In genomic region chr10:50563906-50564305, GRCh38 we compare ENCODE assay signal across 28 cellular contexts. TPM values are rescaled to one million over a fixed set of nuclear protein-coding genes. Genes with fewer than 3 reads are reported as not detected.
A peak's percentile ranks its signal among the peaks of the same experiment; 100 is the strongest.
DNase-seq lines count a peak whose midpoint lies in the region; ATAC-seq, FAIRE-seq and TF ChIP-seq lines count a peak whose summit lies in the region.
"Had no signal": no experiment of that assay in that cellular context is flagged by ENCODE, and none has a peak within 500 bp of the region (broad histone marks: within the 10 kb centered on the region; RNA-seq: fewer than 3 reads in every experiment).

No MANE protein-coding gene starts in this region.

- FAIRE-seq in bronchial epithelial cell (lab: Jason Lieb, UNC) (peak; percentile 68), urothelium cell line (lab: Jason Lieb, UNC) (peak; percentile 59)
- FAIRE-seq: GM18507, islet of Langerhans had no signal

- TF ChIP-seq CTCF in bronchial epithelial cell (IDR thresholded peaks at IDR 0.05; ENCODE audit: insufficient read depth, low read length, severe bottlenecking): no peak

- ATAC-seq in GM19395 (IDR thresholded peaks at IDR 0.05; ENCODE audit: unreplicated experiment) (no peak), HG03139 (IDR thresholded peaks at IDR 0.05; ENCODE audit: unreplicated experiment) (no peak)
- ATAC-seq: activated T-cell treated with anti-CD3 and anti-CD28 coated beads, Interleukin-2, amount 50 U/mL, for 4 hours; lower lobe of right lung; natural killer cell had no signal

- H3K36me3 ChIP-seq in bronchial epithelial cell (ENCODE audit: control insufficient read depth, insufficient read depth, low read length): no peaks in the 10 kb centered on the region
- H3K36me3 ChIP-seq: HAP-1, lower lobe of right lung, tibial nerve had no signal

- H3K27me3 ChIP-seq in bronchial epithelial cell (ENCODE audit: control insufficient read depth, insufficient read depth, low read length): no peaks in the 10 kb centered on the region
- H3K27me3 ChIP-seq: tibial nerve had no signal

- DNase-seq in DMS53 (lab: John Stamatoyannopoulos, UW) (peak; percentile 30), DMS53 treated with DMSO at 0.1 percent for 48 hours (lab: John Stamatoyannopoulos, UW; ENCODE audit: unreplicated experiment) (no peak), bronchial epithelial cell (ENCODE audit: low read depth) (no peak), left kidney (ENCODE audit: low read depth, low spot score) (peak; percentile 27), urothelium cell line (ENCODE audit: low spot score) (no peak), NCI-H748 treated with DMSO at 0.1 percent for 48 hours (lab: John Stamatoyannopoulos, UW) (no peak)
- DNase-seq: 8988T; activated CD4-positive, CD25-positive, alpha-beta regulatory T cell; activated gamma-delta T cell; activated naive CD8-positive, alpha-beta T cell treated with anti-CD3 and anti-CD28 coated beads, Interleukin-2, amount 10 ng/mL, durations not matched to agents 7 days and 5 days; activated T-cell treated with anti-CD3 and anti-CD28 coated beads, Interleukin-2, amount 50 U/mL, for 4 hours; aorta; cortex of kidney; effector memory CD4-positive, alpha-beta T cell; erythroblast; lower lobe of right lung; natural killer cell; nucleus accumbens; RPMI8226; stimulated activated CD4-positive, alpha-beta T cell treated with anti-CD3 and anti-CD28 coated beads, Interleukin-15, amount 100 ng/mL, for 24 hours; stimulated activated CD4-positive, alpha-beta T cell treated with anti-CD3 and anti-CD28 coated beads, Interleukin-4, amount 100 ng/mL, for 4 hours; T-helper 1 cell had no signal

- H3K4me3 ChIP-seq in bronchial epithelial cell (ENCODE audit: low read depth, low read length): no peak overlapping the region
- H3K4me3 ChIP-seq: HAP-1, lower lobe of right lung, tibial nerve had no signal

RNA-seq across cellular contexts. Expression of gene SGMS1, which starts 59.9 kb away (rescaled TPM):
- 21.3 and 32.1 TPM in 2 replicates for total RNA-seq in bronchial epithelial cell

Comparison
In these comparisons a context has a peak if more than half of its experiments do, and no peak if none do; other contexts are left out.
1. DNase-seq: peak in DMS53 (single experiment) and left kidney (single experiment); none in DMS53 treated with DMSO at 0.1 percent for 48 hours (single experiment), bronchial epithelial cell (single experiment), urothelium cell line (single experiment) and NCI-H748 treated with DMSO at 0.1 percent for 48 hours (single experiment).